1 cellular context compared by ENCODE assay signal in the genomic region with DNA sequence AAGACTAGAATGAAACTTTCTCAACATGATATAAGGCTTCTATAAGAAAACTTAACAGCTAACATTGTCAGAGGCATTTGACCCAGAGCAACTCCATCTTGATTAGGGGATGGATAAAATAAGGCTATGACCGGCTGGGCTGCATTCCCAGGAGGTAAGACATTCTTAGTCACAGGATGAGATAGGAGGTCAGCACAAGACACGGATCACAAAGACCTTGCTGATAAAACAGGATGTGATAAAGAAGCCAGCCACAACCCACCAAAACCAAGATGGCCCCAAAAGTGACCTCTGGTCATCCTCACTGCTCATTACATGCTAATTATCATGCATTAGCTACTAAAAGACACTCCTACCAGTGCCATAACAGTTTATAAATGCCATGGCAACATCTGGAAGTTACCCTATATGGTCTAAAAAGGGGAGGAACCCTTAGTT.
TF ChIP-seq lines count a peak whose summit lies in the region.

No MANE protein-coding gene starts in this region.

TF ChIP-seq in K562, 482 proteins besides CTCF, POLR2A, EP300 and RAD21 (continued from another document and continues in another):
- TF ChIP-seq SPI1 (IDR thresholded peaks at IDR 0.05; ENCODE audit: borderline replicate concordance, low read depth, low read length) (no peak), ZNF274 (IDR thresholded peaks at IDR 0.05; ENCODE audit: borderline replicate concordance, low read depth, low read length) (no peak), KDM1A (IDR thresholded peaks at IDR 0.05) (no peak), XRCC5 (IDR thresholded peaks at IDR 0.05; ENCODE audit: low read depth, low read length) (no peak), SNRNP70 (optimal IDR thresholded peaks at IDR 0.05; ENCODE audit: low read depth, low read length) (no peak), SMARCA4 (IDR thresholded peaks at IDR 0.05) (no peak), MCM2 (IDR thresholded peaks at IDR 0.05; ENCODE audit: low read depth) (no peak), ZNF830 (CRISPR knock-in tag; IDR thresholded peaks at IDR 0.05) (no peak), ZNF354B (CRISPR knock-in tag; IDR thresholded peaks at IDR 0.05) (0 out of 2 replicates have a peak, but pooled peaks have one; percentile 30), CBX3 (IDR thresholded peaks at IDR 0.05; ENCODE audit: borderline replicate concordance in 1 of 2, low read length in 2 of 2) (no peak), KAT2B (IDR thresholded peaks at IDR 0.05; ENCODE audit: low read depth, low read length) (no peak), SLC30A9 (CRISPR knock-in tag; IDR thresholded peaks at IDR 0.05) (no peak), NFE2 (IDR thresholded peaks at IDR 0.05; ENCODE audit: low read depth) (no peak), ZBTB43 (CRISPR knock-in tag; IDR thresholded peaks at IDR 0.05) (no peak), BMI1 (IDR thresholded peaks at IDR 0.05; ENCODE audit: low read length) (no peak), ATF4 (CRISPR knock-in tag; IDR thresholded peaks at IDR 0.05) (no peak), ZFP1 (CRISPR knock-in tag; IDR thresholded peaks at IDR 0.05) (no peak), ETS1 (conservative IDR thresholded peaks at IDR 0.05; ENCODE audit: control insufficient read depth, low read depth, low read length) (no peak), ZNF212 (CRISPR knock-in tag; IDR thresholded peaks at IDR 0.05) (no peak), ZZZ3 (IDR thresholded peaks at IDR 0.05) (no peak), FUS (optimal IDR thresholded peaks at IDR 0.05; ENCODE audit: low read depth, low read length) (no peak), PHF20 (IDR thresholded peaks at IDR 0.05; ENCODE audit: partially characterized antibody) (no peak), ZBTB9 (CRISPR knock-in tag; IDR thresholded peaks at IDR 0.05) (peak; percentile 63; the same call in 1 of the 2 replicates), ZNF584 (CRISPR knock-in tag; IDR thresholded peaks at IDR 0.05; ENCODE audit: low read depth) (0 out of 2 replicates have a peak, but pooled peaks have one; percentile 40), ZC3H4 (CRISPR knock-in tag; IDR thresholded peaks at IDR 0.05; ENCODE audit: borderline replicate concordance) (no peak), ZNF583 (CRISPR knock-in tag; IDR thresholded peaks at IDR 0.05) (peak; percentile 83), SMC3 (conservative IDR thresholded peaks at IDR 0.05; ENCODE audit: insufficient read depth, low read depth, low read length) (no peak), NCOA2 (IDR thresholded peaks at IDR 0.05; ENCODE audit: partially characterized antibody in 2 of 2) (no peak), TFAM (CRISPR knock-in tag; conservative IDR thresholded peaks at IDR 0.05) (no peak), ILK (tag; IDR thresholded peaks at IDR 0.05; ENCODE audit: borderline replicate concordance, low read depth) (no peak), SUPT5H (IDR thresholded peaks at IDR 0.05) (no peak), ZNF224 (CRISPR knock-in tag; IDR thresholded peaks at IDR 0.05) (no peak), BACH1 (tag; IDR thresholded peaks at IDR 0.05) (peak; percentile 63; the same call in 1 of the 2 replicates), ZKSCAN3 (CRISPR knock-in tag; IDR thresholded peaks at IDR 0.05) (no peak), ZNF140 (CRISPR knock-in tag; IDR thresholded peaks at IDR 0.05) (no peak), NR2F6 (CRISPR knock-in tag; IDR thresholded peaks at IDR 0.05) (no peak), DIDO1 (tag; IDR thresholded peaks at IDR 0.05; ENCODE audit: low read depth) (no peak), ZFP36 (IDR thresholded peaks at IDR 0.05; ENCODE audit: low read depth, low read length, partially characterized antibody) (no peak), POLR2G (IDR thresholded peaks at IDR 0.05; ENCODE audit: low read depth, low read length) (no peak), ZBTB34 (CRISPR knock-in tag; IDR thresholded peaks at IDR 0.05) (no peak), CXXC5 (CRISPR knock-in tag; IDR thresholded peaks at IDR 0.05) (peak; percentile 43), ETV1 (tag; conservative IDR thresholded peaks at IDR 0.05; ENCODE audit: low read depth) (peak; percentile 45; the same call in 1 of the 2 replicates), ZNF146 (CRISPR knock-in tag; IDR thresholded peaks at IDR 0.05; ENCODE audit: unreplicated experiment) (no peak), KLF6 (CRISPR knock-in tag; IDR thresholded peaks at IDR 0.05; ENCODE audit: borderline replicate concordance) (peak; percentile 94), MEF2A (IDR thresholded peaks at IDR 0.05; ENCODE audit: control insufficient read depth, low read depth, low read length) (no peak), ZBTB17 (CRISPR knock-in tag; IDR thresholded peaks at IDR 0.05) (no peak), ETV5 (CRISPR knock-in tag; IDR thresholded peaks at IDR 0.05; ENCODE audit: low read depth) (no peak), TCF7L2 (IDR thresholded peaks at IDR 0.05; ENCODE audit: low read depth, low read length) (no peak), NR2C1 (IDR thresholded peaks at IDR 0.05) (no peak), NR2C1 (tag; IDR thresholded peaks at IDR 0.05) (peak; percentile 85), MECOM (CRISPR knock-in tag; IDR thresholded peaks at IDR 0.05) (no peak), TRIM24 (IDR thresholded peaks at IDR 0.05) (no peak), MEIS2 (IDR thresholded peaks at IDR 0.05; ENCODE audit: partially characterized antibody) (no peak), BRD9 (IDR thresholded peaks at IDR 0.05; ENCODE audit: low read depth, partially characterized antibody) (no peak), PURB (CRISPR knock-in tag; IDR thresholded peaks at IDR 0.05; ENCODE audit: low read depth) (no peak), ZNF282 (CRISPR knock-in tag; IDR thresholded peaks at IDR 0.05) (no peak), CEBPG (CRISPR knock-in tag; IDR thresholded peaks at IDR 0.05) (no peak), CEBPG (tag; conservative IDR thresholded peaks at IDR 0.05 in 1 of 2, IDR thresholded peaks at IDR 0.05 in 1 of 2) (no peak), ZNF232 (CRISPR knock-in tag; IDR thresholded peaks at IDR 0.05) (no peak)
- TF ChIP-seq, protein P1, sequence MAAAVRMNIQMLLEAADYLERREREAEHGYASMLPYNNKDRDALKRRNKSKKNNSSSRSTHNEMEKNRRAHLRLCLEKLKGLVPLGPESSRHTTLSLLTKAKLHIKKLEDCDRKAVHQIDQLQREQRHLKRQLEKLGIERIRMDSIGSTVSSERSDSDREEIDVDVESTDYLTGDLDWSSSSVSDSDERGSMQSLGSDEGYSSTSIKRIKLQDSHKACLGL (CRISPR knock-in tag; IDR thresholded peaks at IDR 0.05; ENCODE audit: borderline replicate concordance, poor library complexity, severe bottlenecking), result no peak
- TF ChIP-seq, protein P2, sequence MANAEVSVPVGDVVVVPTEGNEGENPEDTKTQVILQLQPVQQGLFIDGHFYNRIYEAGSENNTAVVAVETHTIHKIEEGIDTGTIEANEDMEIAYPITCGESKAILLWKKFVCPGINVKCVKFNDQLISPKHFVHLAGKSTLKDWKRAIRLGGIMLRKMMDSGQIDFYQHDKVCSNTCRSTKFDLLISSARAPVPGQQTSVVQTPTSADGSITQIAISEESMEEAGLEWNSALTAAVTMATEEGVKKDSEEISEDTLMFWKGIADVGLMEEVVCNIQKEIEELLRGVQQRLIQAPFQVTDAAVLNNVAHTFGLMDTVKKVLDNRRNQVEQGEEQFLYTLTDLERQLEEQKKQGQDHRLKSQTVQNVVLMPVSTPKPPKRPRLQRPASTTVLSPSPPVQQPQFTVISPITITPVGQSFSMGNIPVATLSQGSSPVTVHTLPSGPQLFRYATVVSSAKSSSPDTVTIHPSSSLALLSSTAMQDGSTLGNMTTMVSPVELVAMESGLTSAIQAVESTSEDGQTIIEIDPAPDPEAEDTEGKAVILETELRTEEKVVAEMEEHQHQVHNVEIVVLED (CRISPR knock-in tag; IDR thresholded peaks at IDR 0.05), result peak; percentile 60
- TF ChIP-seq, protein P3, sequence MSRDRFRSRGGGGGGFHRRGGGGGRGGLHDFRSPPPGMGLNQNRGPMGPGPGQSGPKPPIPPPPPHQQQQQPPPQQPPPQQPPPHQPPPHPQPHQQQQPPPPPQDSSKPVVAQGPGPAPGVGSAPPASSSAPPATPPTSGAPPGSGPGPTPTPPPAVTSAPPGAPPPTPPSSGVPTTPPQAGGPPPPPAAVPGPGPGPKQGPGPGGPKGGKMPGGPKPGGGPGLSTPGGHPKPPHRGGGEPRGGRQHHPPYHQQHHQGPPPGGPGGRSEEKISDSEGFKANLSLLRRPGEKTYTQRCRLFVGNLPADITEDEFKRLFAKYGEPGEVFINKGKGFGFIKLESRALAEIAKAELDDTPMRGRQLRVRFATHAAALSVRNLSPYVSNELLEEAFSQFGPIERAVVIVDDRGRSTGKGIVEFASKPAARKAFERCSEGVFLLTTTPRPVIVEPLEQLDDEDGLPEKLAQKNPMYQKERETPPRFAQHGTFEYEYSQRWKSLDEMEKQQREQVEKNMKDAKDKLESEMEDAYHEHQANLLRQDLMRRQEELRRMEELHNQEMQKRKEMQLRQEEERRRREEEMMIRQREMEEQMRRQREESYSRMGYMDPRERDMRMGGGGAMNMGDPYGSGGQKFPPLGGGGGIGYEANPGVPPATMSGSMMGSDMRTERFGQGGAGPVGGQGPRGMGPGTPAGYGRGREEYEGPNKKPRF (IDR thresholded peaks at IDR 0.05; ENCODE audit: low read depth, low read length), result no peak
- TF ChIP-seq, protein P4, sequence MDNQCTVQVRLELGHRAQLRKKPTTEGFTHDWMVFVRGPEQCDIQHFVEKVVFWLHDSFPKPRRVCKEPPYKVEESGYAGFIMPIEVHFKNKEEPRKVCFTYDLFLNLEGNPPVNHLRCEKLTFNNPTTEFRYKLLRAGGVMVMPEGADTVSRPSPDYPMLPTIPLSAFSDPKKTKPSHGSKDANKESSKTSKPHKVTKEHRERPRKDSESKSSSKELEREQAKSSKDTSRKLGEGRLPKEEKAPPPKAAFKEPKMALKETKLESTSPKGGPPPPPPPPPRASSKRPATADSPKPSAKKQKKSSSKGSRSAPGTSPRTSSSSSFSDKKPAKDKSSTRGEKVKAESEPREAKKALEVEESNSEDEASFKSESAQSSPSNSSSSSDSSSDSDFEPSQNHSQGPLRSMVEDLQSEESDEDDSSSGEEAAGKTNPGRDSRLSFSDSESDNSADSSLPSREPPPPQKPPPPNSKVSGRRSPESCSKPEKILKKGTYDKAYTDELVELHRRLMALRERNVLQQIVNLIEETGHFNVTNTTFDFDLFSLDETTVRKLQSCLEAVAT (IDR thresholded peaks at IDR 0.05), result no peak
